Comparison of ENCODE assay signal across 29 cellular contexts in the genomic region with DNA sequence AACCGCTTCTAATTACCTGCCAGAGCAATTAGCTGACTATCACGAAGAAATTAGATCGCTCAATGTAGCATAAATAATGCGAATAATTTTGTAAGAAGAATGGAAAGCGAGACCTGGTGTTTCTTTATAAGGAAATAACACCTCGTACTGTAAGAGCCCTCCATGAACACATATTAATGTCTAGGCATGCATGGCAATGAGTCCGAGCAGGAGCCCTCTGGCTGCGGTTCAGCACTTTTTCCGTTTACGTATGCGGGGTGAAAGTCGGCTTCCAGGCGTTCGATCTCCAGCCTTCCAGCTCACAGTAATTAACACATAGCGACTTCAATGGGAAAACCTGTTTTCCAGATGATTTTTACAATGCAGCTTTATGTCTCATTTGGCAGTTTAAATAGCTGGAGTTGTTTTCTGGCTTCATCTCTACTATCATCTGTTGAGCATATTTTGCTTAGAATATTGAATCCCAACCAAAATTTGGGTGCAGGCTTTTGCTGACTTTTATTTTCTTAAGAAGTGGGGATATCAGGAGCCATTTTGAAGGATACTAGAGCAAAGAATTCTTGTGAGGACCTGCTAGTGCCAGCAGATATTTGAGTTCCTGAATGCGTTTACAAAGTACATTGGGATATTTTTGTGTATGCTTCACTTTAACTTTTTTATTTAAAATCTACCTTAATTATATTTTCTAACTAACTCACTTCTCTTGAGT. TPM values are rescaled to one million over a fixed set of nuclear protein-coding genes. Genes with fewer than 3 reads are reported as not detected.
A peak's percentile ranks its signal among the peaks of the same experiment; 100 is the strongest.
DNase-seq lines count a peak whose midpoint lies in the region; ATAC-seq, FAIRE-seq and TF ChIP-seq lines count a peak whose summit lies in the region.
"Had no signal": no experiment of that assay in that cellular context is flagged by ENCODE, and none has a peak within 500 bp of the region (broad histone marks: within the 10 kb centered on the region; RNA-seq: fewer than 3 reads in every experiment).

No MANE protein-coding gene starts in this region.

- no peak overlapping the region for H2BK20ac ChIP-seq in H1 (ENCODE audit: low read length)

- no peaks in the 10 kb centered on the region for H3K36me3 ChIP-seq in H1 (ENCODE audit: control insufficient read depth in 2 of 4, insufficient read depth in 4 of 4, low read length in 3 of 4)
- H3K36me3 ChIP-seq: stomach, upper lobe of left lung had no signal

- peaks cover 0 to 9% of the 10 kb centered on the region in 2 experiments; a peak in 2 of 4 replicates for H3K79me2 ChIP-seq in H1 (ENCODE audit: control insufficient read depth in 1 of 2, insufficient read depth in 2 of 2, low read length in 2 of 2)
- H3K79me2 ChIP-seq: hepatocyte had no signal

- no peaks in the 10 kb centered on the region for H4K20me1 ChIP-seq in H1 (replicated peaks in 1 of 2; ENCODE audit: control insufficient read depth in 1 of 2, insufficient read depth in 2 of 2, low read length in 2 of 2)

- 3% methylated on average over 16 of the region's 16 CpGs; no CpG with 5 or more reads in 1 of the 2 experiments for WGBS in H1 (ENCODE audit: extremely low coverage in 1 of 2, insufficient coverage in 1 of 2, insufficient read length in 1 of 2, insufficient replicate concordance in 2 of 2, low coverage in 1 of 2, low lambda C conversion rate in 2 of 2, missing lambda C conversion rate in 1 of 2), 2 experiments

- H2BK120ac ChIP-seq in H1 (replicated peaks; ENCODE audit: low read depth, low read length): no peak overlapping the region

- H3K4me1 Mint-ChIP-seq in neural crest cell: peaks cover 64% of the 10 kb centered on the region

- H2BK5ac ChIP-seq in H1 (ENCODE audit: low read depth, low read length): no peak overlapping the region

- H3K18ac ChIP-seq in H1 (ENCODE audit: extremely low read depth, low read length): no peak overlapping the region

- no peak overlapping the region for H3K27ac Mint-ChIP-seq in neural crest cell (ENCODE audit: unreplicated experiment)
- H3K27ac Mint-ChIP-seq: activated naive CD4-positive, alpha-beta T cell treated with anti-CD3 and anti-CD28 coated beads for 36 hours; memory B cell had no signal

- no peak for TF ChIP-seq POLR2A in H1 (IDR thresholded peaks at IDR 0.05; ENCODE audit: control extremely low read depth in 1 of 2, low read depth in 2 of 2, low read length in 2 of 2)

- H3K56ac ChIP-seq in H1 (replicated peaks; ENCODE audit: insufficient read length, low read depth, low read length): no peak overlapping the region

- no peak overlapping the region for H4K91ac ChIP-seq in H1 (replicated peaks; ENCODE audit: insufficient read length, low read length)

- peaks cover 17% of the 10 kb centered on the region for H3K23me2 ChIP-seq in H1 (ENCODE audit: low read depth, low read length)

- peak; percentile 34 for DNase-seq in DMS 273 (lab: John Stamatoyannopoulos, UW; ENCODE audit: unreplicated experiment)
- DNase-seq in DMS 273 treated with DMSO at 0.1 percent for 48 hours (lab: John Stamatoyannopoulos, UW): no peak
- DNase-seq in NCI-H2227 (lab: John Stamatoyannopoulos, UW; ENCODE audit: unreplicated experiment): peak; percentile 52
- no peak for DNase-seq in H1 (ENCODE audit: low read depth in 1 of 2, low spot score in 2 of 2)
- DNase-seq in neural crest cell (ENCODE audit: low read depth, low spot score): no peak
- DNase-seq in activated gamma-delta T cell (lab: John Stamatoyannopoulos, UW): no peak
- DNase-seq in GF-D8 (lab: John Stamatoyannopoulos, UW): no peak
- DNase-seq: activated CD4-positive, alpha-beta T cell treated with anti-CD3 and anti-CD28 coated beads, Interleukin-2, amount 50 U/mL, for 48 hours; activated naive CD4-positive, alpha-beta T cell treated with anti-CD3 and anti-CD28 coated beads for 36 hours; activated T-cell treated with anti-CD3 and anti-CD28 coated beads for 4 hours; anterior cingulate cortex; kidney glomerular epithelial cell; naive thymus-derived CD8-positive, alpha-beta T cell; NCI-H1930; NCI-H524 treated with DMSO at 0.1 percent for 48 hours; OCI-M1; stimulated activated CD4-positive, alpha-beta T cell treated with anti-CD3 and anti-CD28 coated beads, Interleukin-4, amount 100 ng/mL, for 1 hour; stomach; upper lobe of left lung had no signal

- H3K4me1 ChIP-seq in H1 (replicated peaks in 1 of 4; ENCODE audit: control insufficient read depth in 3 of 4, insufficient read depth in 4 of 4, low read length in 3 of 4): peaks cover 10 to 26% (median 20%) of the 10 kb centered on the region in 4 experiments; a peak in 6 of 7 replicates

- H2BK12ac ChIP-seq in H1 (ENCODE audit: low read depth, low read length): no peak overlapping the region

- H3K27me3 ChIP-seq in H1 (replicated peaks in 1 of 4; ENCODE audit: control insufficient read depth in 3 of 4, extremely low read depth in 1 of 4, insufficient read depth in 3 of 4, low read length in 3 of 4): peaks cover 19 to 62% (median 44%) of the 10 kb centered on the region in 4 experiments

- no peak overlapping the region for H2AK5ac ChIP-seq in H1 (ENCODE audit: low read depth, low read length)

- H3K4me2 ChIP-seq in H1 (ENCODE audit: insufficient read depth in 1 of 2, low read depth in 2 of 2, low read length in 2 of 2): peak overlapping the region; percentile 72 to 99
- H3K4me2 ChIP-seq: hepatocyte had no signal

- peak overlapping the region; percentile 78 for H3K4me3 Mint-ChIP-seq in neural crest cell
- H3K4me3 Mint-ChIP-seq: activated naive CD4-positive, alpha-beta T cell treated with anti-CD3 and anti-CD28 coated beads for 36 hours; memory B cell had no signal

- peaks cover 91% of the 10 kb centered on the region for H3K27me3 Mint-ChIP-seq in neural crest cell (ENCODE audit: low read depth)

- no peak overlapping the region for H2BK15ac ChIP-seq in H1 (ENCODE audit: low read length)

- TF ChIP-seq CTCF in H1 (IDR thresholded peaks at IDR 0.05; ENCODE audit: control extremely low read depth in 1 of 3, insufficient read depth in 1 of 3, low read depth in 1 of 3, low read length in 3 of 3) (no peak), neural crest cell (conservative IDR thresholded peaks at IDR 0.05) (no peak)

- no peak overlapping the region for H3K27ac ChIP-seq in H1 (ENCODE audit: low read depth, low read length)
- H3K27ac ChIP-seq: 22Rv1, hepatocyte, skin epidermis, stomach, upper lobe of left lung had no signal

- no peak overlapping the region for H3K23ac ChIP-seq in H1 (ENCODE audit: insufficient read length)

- no peak overlapping the region for H4K5ac ChIP-seq in H1 (ENCODE audit: insufficient read length, low read depth, low read length)

- H4K8ac ChIP-seq in H1 (ENCODE audit: extremely low read depth, insufficient read depth, low read length): no peak overlapping the region

- no peaks in the 10 kb centered on the region for H3K9me3 ChIP-seq in H1 (ENCODE audit: insufficient read depth in 2 of 2, low read depth in 1 of 2, low read length in 1 of 2)

- no peak overlapping the region for H3K4ac ChIP-seq in H1 (replicated peaks; ENCODE audit: insufficient read length, low read depth, low read length)

- H3K9ac ChIP-seq in H1 (replicated peaks in 1 of 4; ENCODE audit: extremely low read depth in 1 of 4, low read depth in 3 of 4, low read length in 3 of 4): no peak overlapping the region

- H3K4me3 ChIP-seq in H1 (ENCODE audit: extremely low read depth in 1 of 4, insufficient read depth in 2 of 4, low read depth in 3 of 4, low read length in 4 of 4): peak overlapping the region; percentile 21 to 56 (median 31); a peak in 7 of 8 replicates
- H3K4me3 ChIP-seq: hepatocyte, skin epidermis, stomach, upper lobe of left lung had no signal

- POLR2A ChIA-PET in H1 (lab: Charles Lee; ENCODE audit: partially characterized antibody): interaction anchor here (1.5 to 16.7 kb wide), 2 partner anchors 12 to 376 kb away, joined by 4 to 192 read pairs; partner anchors contain the start of gene SP8

- TF ChIP-seq EP300 in H1 (IDR thresholded peaks at IDR 0.05; ENCODE audit: borderline replicate concordance in 1 of 2, low read depth in 2 of 2, low read length in 2 of 2): no peak

- no peak for ATAC-seq in HG02571 (IDR thresholded peaks at IDR 0.05; ENCODE audit: unreplicated experiment)
- ATAC-seq: naive thymus-derived CD8-positive, alpha-beta T cell had no signal

- no peaks in the 10 kb centered on the region for H3K36me3 Mint-ChIP-seq in neural crest cell (ENCODE audit: low read depth)
- H3K36me3 Mint-ChIP-seq: memory B cell had no signal

- no peak overlapping the region for H3K14ac ChIP-seq in H1 (ENCODE audit: insufficient read length)

- FAIRE-seq in H1 (lab: Jason Lieb, UNC): peak; percentile 68
- FAIRE-seq: GM19239, H54 had no signal

- no peaks in the 10 kb centered on the region for H3K79me1 ChIP-seq in H1 (ENCODE audit: low read depth, low read length)

- H2AFZ ChIP-seq in H1 (ENCODE audit: low read length): no peak overlapping the region
- H2AFZ ChIP-seq: hepatocyte had no signal

- no peaks in the 10 kb centered on the region for H3K9me3 Mint-ChIP-seq in neural crest cell
- H3K9me3 Mint-ChIP-seq: memory B cell had no signal

- CTCF ChIA-PET in H1 (lab: Charles Lee; ENCODE audit: partially characterized antibody): interaction anchor here (0.8 to 5.9 kb wide), 4 partner anchors 12 to 461 kb away, joined by 3 to 48 read pairs (median 4); no protein-coding TSS in a partner anchor

- TF ChIP-seq RAD21 in H1 (IDR thresholded peaks at IDR 0.05 in 1 of 2, conservative IDR thresholded peaks at IDR 0.05 in 1 of 2; ENCODE audit: low read depth in 2 of 2, low read length in 2 of 2): no peak

TF ChIP-seq in H1, 55 proteins besides CTCF, POLR2A, EP300 and RAD21 (continues in another document):
- TF ChIP-seq BRCA1 (IDR thresholded peaks at IDR 0.05; ENCODE audit: low read depth, low read length): no peak
- no peak for TF ChIP-seq EGR1 (IDR thresholded peaks at IDR 0.05; ENCODE audit: borderline replicate concordance, low read depth, low read length)
- TF ChIP-seq BCL11A (IDR thresholded peaks at IDR 0.05; ENCODE audit: low read depth in 2 of 2, low read length in 2 of 2): no peak
- TF ChIP-seq RNF2 (IDR thresholded peaks at IDR 0.05; ENCODE audit: borderline replicate concordance, low read depth, low read length, missing control alignments, poor library complexity, severe bottlenecking): peak; percentile 87
- TF ChIP-seq CEBPB (IDR thresholded peaks at IDR 0.05; ENCODE audit: low read depth, low read length): no peak
- no peak for TF ChIP-seq CTBP2 (IDR thresholded peaks at IDR 0.05; ENCODE audit: borderline replicate concordance, insufficient read depth, insufficient read length, low read length)
- no peak for TF ChIP-seq JUND (IDR thresholded peaks at IDR 0.05; ENCODE audit: low read length)

RNA-seq across cellular contexts. Expression of gene SP8, which starts 7.2 kb away (rescaled TPM):
- 10.6 and 12.0 TPM in 2 replicates for total RNA-seq in H1 (2021; fragmentation: NEBNext Ultra II Directional; extraction: Animal tissue kit (Norgen Biotek cat#: 25700))
- polyA plus RNA-seq in H1 (2011; rRNA removed): 11.3 and 13.5 TPM in 2 replicates
- 7.9 TPM for polyA plus RNA-seq in H1 (2011; cell fraction: cytosol; rRNA removed)
- polyA plus RNA-seq in H1 (2011; cell fraction: nucleus; rRNA removed): 11.6 TPM
- 6.5 to 9.0 TPM (median 6.8 TPM) in 4 replicates for polyA plus RNA-seq in H1 (2012, experiment 1 of 2)
- 4.7 TPM for polyA plus RNA-seq in H1 (2012, experiment 2 of 2)
- polyA plus RNA-seq in H1 (2013, experiment 1 of 2): 3.4 TPM
- polyA plus RNA-seq in H1 (2013, experiment 2 of 2): 2.8 TPM
- 3.4 and 3.8 TPM in 2 replicates for polyA minus RNA-seq in H1 (2011; rRNA and poly(A)+ RNA removed)
- 9.6 TPM for polyA minus RNA-seq in H1 (2011; cell fraction: cytosol; rRNA and poly(A)+ RNA removed)
- polyA minus RNA-seq in H1 (2011; cell fraction: nucleus; rRNA and poly(A)+ RNA removed): 9.8 TPM
- 33.7 and 34.1 TPM in 2 replicates for total RNA-seq in neural crest cell
- total RNA-seq: M059J; naive thymus-derived CD8-positive, alpha-beta T cell; posterior vena cava; stomach; T-helper 1 cell treated with Interleukin-12 subunit alpha and Interleukin-12 subunit beta and Interleukin-4 antibody, amounts not matched to agents 30 ng/mL and 1 ng/mL, for 36 hours; upper lobe of left lung had no signal
- polyA plus RNA-seq: naive thymus-derived CD8-positive, alpha-beta T cell; stomach had no signal

Comparison
In these comparisons a context has a peak if more than half of its experiments do, and no peak if none do; other contexts are left out.
1. DNase-seq: peak in DMS 273 (single experiment) and NCI-H2227 (single experiment); none in DMS 273 treated with DMSO at 0.1 percent for 48 hours (single experiment), H1 (0 of 2), neural crest cell (single experiment), activated gamma-delta T cell (single experiment) and GF-D8 (single experiment).